8 cellular contexts compared by ENCODE assay signal in genomic region chr2:207165121-207166038, GRCh38. TPM values are rescaled to one million over a fixed set of nuclear protein-coding genes. Genes with fewer than 3 reads are reported as not detected.
A peak's percentile ranks its signal among the peaks of the same experiment; 100 is the strongest.
DNase-seq lines count a peak whose midpoint lies in the region; ATAC-seq and TF ChIP-seq lines count a peak whose summit lies in the region.

KLF7 (minus strand) TSS chr2:207165948; CDS start chr2:207165568, 380 bp downstream.

- peak; percentile 11 for DNase-seq in DND-41
- peak; percentile 43 for DNase-seq in activated CD4-positive, alpha-beta T cell treated with anti-CD3 and anti-CD28 coated beads for 1 hour
- DNase-seq in colonic mucosa, result peak; percentile 33
- DNase-seq in left kidney (ENCODE audit: low read depth, low spot score), result peak; percentile 79
- DNase-seq in stimulated activated CD4-positive, alpha-beta T cell treated with anti-CD3 and anti-CD28 coated beads, Interleukin-15, amount 100 ng/mL, for 48 hours (ENCODE audit: low read depth in 2 of 2), result peak; percentile 46 to 54
- no peak for DNase-seq in foreskin melanocyte
- no peak for DNase-seq in middle frontal gyrus (ENCODE audit: extremely low spot score, low spot score)

- peak within 1 kb of the TSS; percentile 92 for H3K27ac ChIP-seq in DND-41 (ENCODE audit: low read length)
- H3K27ac ChIP-seq in KOPT-K1 (ENCODE audit: low read depth, low read length, poor library complexity, severe bottlenecking), result peak within 1 kb of the TSS; percentile 56
- H3K27ac ChIP-seq in colonic mucosa, result peak within 1 kb of the TSS; percentile 96

- H3K27me3 ChIP-seq in DND-41 (ENCODE audit: insufficient read depth, low read length, poor library complexity), result peaks cover 44% of the 10 kb centered on the region
- no peaks in the 10 kb centered on the region for H3K27me3 ChIP-seq in colonic mucosa

- H3K4me1 ChIP-seq in DND-41 (ENCODE audit: insufficient read depth, low read length) (peaks cover 30% of the 10 kb centered on the region), colonic mucosa (no peaks in the 10 kb centered on the region)

- H3K4me3 ChIP-seq in DND-41 (ENCODE audit: low read depth in 1 of 2, low read length in 2 of 2), result peak within 1 kb of the TSS; percentile 56 to 67
- H3K4me3 ChIP-seq in colonic mucosa, result peak within 1 kb of the TSS; percentile 62

- peak within 1 kb of the TSS; percentile 81 for H3K4me2 ChIP-seq in DND-41 (ENCODE audit: insufficient read depth, low read length)

- peak within 1 kb of the TSS; percentile 92 for H2AFZ ChIP-seq in DND-41 (ENCODE audit: low read depth, low read length)

- no peaks in the 10 kb centered on the region for H3K79me2 ChIP-seq in DND-41 (ENCODE audit: insufficient read depth, low read length)

- H3K9ac ChIP-seq in DND-41 (ENCODE audit: low read depth, low read length) (peak within 1 kb of the TSS; percentile 99), colonic mucosa (ENCODE audit: low read depth in 2 of 2, low read length in 2 of 2) (peak within 1 kb of the TSS; percentile 86 to 97)

- H3K9me3 ChIP-seq in DND-41 (ENCODE audit: insufficient read depth, low read length, severe bottlenecking) (no peaks in the 10 kb centered on the region), KOPT-K1 (ENCODE audit: insufficient read depth, low read length, poor library complexity, severe bottlenecking) (no peaks in the 10 kb centered on the region), colonic mucosa (no peaks in the 10 kb centered on the region)

- no peak for TF ChIP-seq CTCF in DND-41 (IDR thresholded peaks at IDR 0.05; ENCODE audit: borderline replicate concordance, extremely low read depth, low read length, poor library complexity, severe bottlenecking)
- TF ChIP-seq CTCF in colonic mucosa (IDR thresholded peaks at IDR 0.05), result no peak

- H3K36me3 ChIP-seq in DND-41 (ENCODE audit: insufficient read depth, low read length) (no peaks in the 10 kb centered on the region), KOPT-K1 (ENCODE audit: insufficient read depth, low read length) (no peaks in the 10 kb centered on the region), colonic mucosa (no peaks in the 10 kb centered on the region)

- H4K20me1 ChIP-seq in DND-41 (ENCODE audit: insufficient read depth, low read length), result peaks cover 8% of the 10 kb centered on the region; the same call in 1 of the 2 replicates

- no peak for ATAC-seq in DND-41 (ENCODE audit: insufficient read depth, low read depth)

- intact Hi-C loops in colonic mucosa (cut with DNase I), result no loop called here

RNA-seq across cellular contexts. Expression of gene KLF7, which starts in this region (rescaled TPM):
- 10 to 100 TPM in 1 of 2 donors, 1 to 10 TPM in 1; 4.7 to 12.9 TPM for total RNA-seq in colonic mucosa

Comparison
In these comparisons a context has a peak if more than half of its experiments do, and no peak if none do; other contexts are left out.
1. DNase-seq: peak in DND-41 (single experiment), activated CD4-positive, alpha-beta T cell treated with anti-CD3 and anti-CD28 coated beads for 1 hour (single experiment), colonic mucosa (single experiment), left kidney (single experiment) and stimulated activated CD4-positive, alpha-beta T cell treated with anti-CD3 and anti-CD28 coated beads, Interleukin-15, amount 100 ng/mL, for 48 hours (2 of 2); none in foreskin melanocyte (single experiment) and middle frontal gyrus (single experiment).
2. Peak in every context shown above with its lines, with median percentiles within 50 percentile points of each other: H3K27ac ChIP-seq.